12 cellular contexts compared by ENCODE assay signal in genomic region chr6:132465530-132466485, GRCh38. TPM values are rescaled to one million over a fixed set of nuclear protein-coding genes. Genes with fewer than 3 reads are reported as not detected.
DNase-seq lines count a peak whose midpoint lies in the region; ATAC-seq and TF ChIP-seq lines count a peak whose summit lies in the region.
"Had no signal": no experiment of that assay in that cellular context is flagged by ENCODE, and none has a peak within 500 bp of the region (broad histone marks: within the 10 kb centered on the region; RNA-seq: fewer than 3 reads in every experiment).

No MANE protein-coding gene starts in this region.

- ATAC-seq in GM19328 (IDR thresholded peaks at IDR 0.05; ENCODE audit: unreplicated experiment) (peak; percentile 69), HG02840 (IDR thresholded peaks at IDR 0.05; ENCODE audit: low FRiP score, unreplicated experiment) (peak; percentile 61), left colon (no peak)
- ATAC-seq: natural killer cell treated with Interleukin-12 subunit alpha and Interleukin-12 subunit beta and Interleukin-15 and Interleukin-18, amount 100 ng/mL, for 72 hours had no signal

- H3K36me3 ChIP-seq in MM.1S (replicated peaks; ENCODE audit: insufficient read depth, low read length) = peaks cover 17% of the 10 kb centered on the region; the same call in 1 of the 2 replicates

- no peaks in the 10 kb centered on the region for H3F3A ChIP-seq in MM.1S (ENCODE audit: insufficient read depth, low read length)

- H3K79me2 ChIP-seq in MM.1S (ENCODE audit: low read length) = no peaks in the 10 kb centered on the region

- intact Hi-C loops in left colon (cut with DNase I, micrococcal nuclease) = loop anchor here in 1 of 2 donors (5.0 kb wide), 1 partner anchor 184 kb away; no protein-coding TSS in a partner anchor

- DNase-seq in CD1c-positive myeloid dendritic cell (ENCODE audit: extremely low spot score) (peak; percentile 28), MM.1S (no peak), left colon (no peak), iPS-NIHi11 (ENCODE audit: low spot score) (no peak), DMS79 treated with DMSO at 0.1 percent for 48 hours (lab: John Stamatoyannopoulos, UW) (no peak), SK-N-DZ (ENCODE audit: low spot score) (no peak)
- DNase-seq: activated naive CD4-positive, alpha-beta T cell treated with anti-CD3 and anti-CD28 coated beads, Interleukin-2, amount 10 ng/mL, durations not matched to agents 7 days and 5 days; GDM1; NCI-H1105 treated with DMSO at 0.1 percent for 48 hours had no signal

- H3K27ac ChIP-seq in MM.1S (ENCODE audit: low read length) = peak overlapping the region; percentile 4; the same call in 1 of the 2 replicates

- no peaks in the 10 kb centered on the region for H3K9me3 ChIP-seq in MM.1S (replicated peaks; ENCODE audit: insufficient read depth, low read length)

- H3K4me2 ChIP-seq in MM.1S (ENCODE audit: low read depth, low read length) = no peak overlapping the region; the same call in 1 of the 2 replicates

- TF ChIP-seq CTCF in MM.1S (IDR thresholded peaks at IDR 0.05; ENCODE audit: low read length) = no peak

- no peak overlapping the region for H3K9ac ChIP-seq in MM.1S (ENCODE audit: low read length)

- no peak overlapping the region for H3K4me3 ChIP-seq in MM.1S (ENCODE audit: low read length)

- no peak overlapping the region for H2AFZ ChIP-seq in MM.1S (ENCODE audit: low read length)

- peaks cover 22% of the 10 kb centered on the region for H3K4me1 ChIP-seq in MM.1S (ENCODE audit: low read length)

- H3K9me2 ChIP-seq in MM.1S (replicated peaks; ENCODE audit: insufficient read depth, low read length) = no peaks in the 10 kb centered on the region

- H3K27me3 ChIP-seq in MM.1S (replicated peaks; ENCODE audit: insufficient read depth, low read length) = no peaks in the 10 kb centered on the region

- H4K20me1 ChIP-seq in MM.1S (ENCODE audit: insufficient read depth, low read length) = no peaks in the 10 kb centered on the region

RNA-seq across cellular contexts. Expression of gene STX7, which starts 47.1 kb away (rescaled TPM):
- total RNA-seq in left colon = 10 to 100 TPM; 52.4 to 70.9 TPM
- polyA plus RNA-seq in SK-N-DZ (2014; cell fraction: cytosol; rRNA removed) = 18.1 and 24.8 TPM in 2 replicates
- 12.4 and 19.4 TPM in 2 replicates for polyA plus RNA-seq in SK-N-DZ (2014; cell fraction: nucleus; rRNA removed)
